1 cellular context compared by ENCODE assay signal in the genomic region with DNA sequence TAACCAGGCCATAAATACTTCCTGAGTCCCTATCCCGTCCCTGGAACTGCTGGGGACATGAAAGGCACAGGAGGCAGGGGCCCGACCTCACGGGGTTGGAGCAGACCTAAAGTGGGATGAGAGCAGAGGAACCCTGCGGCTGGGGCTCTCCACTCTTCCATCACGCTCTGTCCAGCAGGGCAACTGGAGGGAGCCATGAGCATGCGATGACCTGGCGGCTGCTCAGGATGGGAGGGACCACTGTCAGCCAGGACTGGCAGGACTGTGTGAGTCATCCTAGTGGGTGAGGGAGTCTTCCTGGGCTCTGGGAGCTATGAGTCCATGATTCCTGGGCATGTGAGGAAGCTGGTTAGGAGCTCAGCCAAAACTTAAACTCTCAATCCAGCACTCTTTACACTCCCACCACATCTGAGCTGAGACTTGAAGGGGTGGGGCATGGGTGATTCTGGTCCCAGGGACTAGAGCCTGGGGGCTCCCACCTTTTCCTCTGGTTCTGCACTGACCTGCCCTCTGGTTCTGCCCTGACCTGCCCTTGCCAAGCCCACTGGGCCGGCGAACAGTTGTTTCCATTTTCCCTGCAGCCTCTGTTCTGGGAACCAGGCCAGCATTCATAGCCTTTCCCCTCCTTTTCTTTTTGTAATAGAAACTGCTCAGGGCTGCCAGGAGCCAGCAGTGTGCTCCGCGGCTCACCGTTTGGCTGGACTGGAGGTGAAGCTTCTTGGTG.
TF ChIP-seq lines count a peak whose summit lies in the region.

No MANE protein-coding gene starts in this region.

TF ChIP-seq in HepG2, 621 proteins besides CTCF, POLR2A, EP300 and RAD21 (continued from another document and continues in another):
- TF ChIP-seq, protein P1, sequence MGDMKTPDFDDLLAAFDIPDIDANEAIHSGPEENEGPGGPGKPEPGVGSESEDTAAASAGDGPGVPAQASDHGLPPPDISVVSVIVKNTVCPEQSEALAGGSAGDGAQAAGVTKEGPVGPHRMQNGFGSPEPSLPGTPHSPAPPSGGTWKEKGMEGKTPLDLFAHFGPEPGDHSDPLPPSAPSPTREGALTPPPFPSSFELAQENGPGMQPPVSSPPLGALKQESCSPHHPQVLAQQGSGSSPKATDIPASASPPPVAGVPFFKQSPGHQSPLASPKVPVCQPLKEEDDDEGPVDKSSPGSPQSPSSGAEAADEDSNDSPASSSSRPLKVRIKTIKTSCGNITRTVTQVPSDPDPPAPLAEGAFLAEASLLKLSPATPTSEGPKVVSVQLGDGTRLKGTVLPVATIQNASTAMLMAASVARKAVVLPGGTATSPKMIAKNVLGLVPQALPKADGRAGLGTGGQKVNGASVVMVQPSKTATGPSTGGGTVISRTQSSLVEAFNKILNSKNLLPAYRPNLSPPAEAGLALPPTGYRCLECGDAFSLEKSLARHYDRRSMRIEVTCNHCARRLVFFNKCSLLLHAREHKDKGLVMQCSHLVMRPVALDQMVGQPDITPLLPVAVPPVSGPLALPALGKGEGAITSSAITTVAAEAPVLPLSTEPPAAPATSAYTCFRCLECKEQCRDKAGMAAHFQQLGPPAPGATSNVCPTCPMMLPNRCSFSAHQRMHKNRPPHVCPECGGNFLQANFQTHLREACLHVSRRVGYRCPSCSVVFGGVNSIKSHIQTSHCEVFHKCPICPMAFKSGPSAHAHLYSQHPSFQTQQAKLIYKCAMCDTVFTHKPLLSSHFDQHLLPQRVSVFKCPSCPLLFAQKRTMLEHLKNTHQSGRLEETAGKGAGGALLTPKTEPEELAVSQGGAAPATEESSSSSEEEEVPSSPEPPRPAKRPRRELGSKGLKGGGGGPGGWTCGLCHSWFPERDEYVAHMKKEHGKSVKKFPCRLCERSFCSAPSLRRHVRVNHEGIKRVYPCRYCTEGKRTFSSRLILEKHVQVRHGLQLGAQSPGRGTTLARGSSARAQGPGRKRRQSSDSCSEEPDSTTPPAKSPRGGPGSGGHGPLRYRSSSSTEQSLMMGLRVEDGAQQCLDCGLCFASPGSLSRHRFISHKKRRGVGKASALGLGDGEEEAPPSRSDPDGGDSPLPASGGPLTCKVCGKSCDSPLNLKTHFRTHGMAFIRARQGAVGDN (CRISPR knock-in tag; IDR thresholded peaks at IDR 0.05), result peak; percentile 75
- TF ChIP-seq FOSL2 (CRISPR knock-in tag; IDR thresholded peaks at IDR 0.05), result peak; percentile 97
- TF ChIP-seq TEAD3 (CRISPR knock-in tag; optimal IDR thresholded peaks at IDR 0.05; ENCODE audit: borderline replicate concordance), result no peak
- no peak for TF ChIP-seq KDM4B (CRISPR knock-in tag; IDR thresholded peaks at IDR 0.05)
- TF ChIP-seq, protein P2, sequence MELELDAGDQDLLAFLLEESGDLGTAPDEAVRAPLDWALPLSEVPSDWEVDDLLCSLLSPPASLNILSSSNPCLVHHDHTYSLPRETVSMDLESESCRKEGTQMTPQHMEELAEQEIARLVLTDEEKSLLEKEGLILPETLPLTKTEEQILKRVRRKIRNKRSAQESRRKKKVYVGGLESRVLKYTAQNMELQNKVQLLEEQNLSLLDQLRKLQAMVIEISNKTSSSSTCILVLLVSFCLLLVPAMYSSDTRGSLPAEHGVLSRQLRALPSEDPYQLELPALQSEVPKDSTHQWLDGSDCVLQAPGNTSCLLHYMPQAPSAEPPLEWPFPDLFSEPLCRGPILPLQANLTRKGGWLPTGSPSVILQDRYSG (CRISPR knock-in tag; IDR thresholded peaks at IDR 0.05), result no peak
- peak; percentile 23 for TF ChIP-seq ASH2L (IDR thresholded peaks at IDR 0.05; ENCODE audit: insufficient read length, low read depth, low read length)
- TF ChIP-seq SOX5 (CRISPR knock-in tag; IDR thresholded peaks at IDR 0.05; ENCODE audit: borderline replicate concordance), result no peak
- 0 out of 2 replicates have a peak, but pooled peaks have one; percentile 41 for TF ChIP-seq KDM5B (CRISPR knock-in tag; IDR thresholded peaks at IDR 0.05; ENCODE audit: borderline replicate concordance)
- TF ChIP-seq, protein P3, sequence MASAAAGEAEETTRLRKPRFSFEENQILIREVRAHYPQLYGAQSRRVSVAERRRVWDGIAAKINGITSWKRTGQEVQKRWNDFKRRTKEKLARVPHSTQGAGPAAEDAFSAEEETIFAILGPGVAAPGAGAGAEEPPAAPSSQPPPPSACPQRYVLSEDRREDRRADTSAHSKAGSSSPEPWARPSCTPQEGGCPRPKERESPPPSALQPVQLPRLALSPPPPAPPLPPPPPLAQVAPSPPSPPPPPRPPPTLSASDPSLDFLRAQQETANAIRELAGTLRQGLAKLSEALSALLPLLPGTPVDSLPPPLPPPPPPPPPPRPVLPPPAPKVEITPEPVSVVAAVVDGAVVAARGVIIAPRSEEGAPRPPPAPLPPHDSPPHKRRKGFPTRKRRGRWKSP (CRISPR knock-in tag; IDR thresholded peaks at IDR 0.05), result no peak
- no peak for TF ChIP-seq ZNF839 (CRISPR knock-in tag; IDR thresholded peaks at IDR 0.05; ENCODE audit: borderline replicate concordance)
- no peak for TF ChIP-seq ZNF549 (CRISPR knock-in tag; IDR thresholded peaks at IDR 0.05)
- TF ChIP-seq, protein P4, sequence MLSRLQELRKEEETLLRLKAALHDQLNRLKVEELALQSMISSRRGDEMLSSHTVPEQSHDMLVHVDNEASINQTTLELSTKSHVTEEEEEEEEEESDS (CRISPR knock-in tag; IDR thresholded peaks at IDR 0.05; ENCODE audit: borderline replicate concordance), result no peak
- peak; percentile 46 for TF ChIP-seq MED1 (CRISPR knock-in tag; IDR thresholded peaks at IDR 0.05)
- TF ChIP-seq SP140L (CRISPR knock-in tag; IDR thresholded peaks at IDR 0.05; ENCODE audit: borderline replicate concordance), result no peak
- TF ChIP-seq HNRNPK (IDR thresholded peaks at IDR 0.05; ENCODE audit: low read depth, low read length, poor library complexity, severe bottlenecking), result no peak
- TF ChIP-seq, protein P5, sequence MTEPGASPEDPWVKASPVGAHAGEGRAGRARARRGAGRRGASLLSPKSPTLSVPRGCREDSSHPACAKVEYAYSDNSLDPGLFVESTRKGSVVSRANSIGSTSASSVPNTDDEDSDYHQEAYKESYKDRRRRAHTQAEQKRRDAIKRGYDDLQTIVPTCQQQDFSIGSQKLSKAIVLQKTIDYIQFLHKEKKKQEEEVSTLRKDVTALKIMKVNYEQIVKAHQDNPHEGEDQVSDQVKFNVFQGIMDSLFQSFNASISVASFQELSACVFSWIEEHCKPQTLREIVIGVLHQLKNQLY (CRISPR knock-in tag; IDR thresholded peaks at IDR 0.05), result peak; percentile 77
- TF ChIP-seq HOXA9 (CRISPR knock-in tag; IDR thresholded peaks at IDR 0.05; ENCODE audit: borderline replicate concordance), result no peak
- peak; percentile 16; the same call in 1 of the 2 replicates for TF ChIP-seq TMF1 (CRISPR knock-in tag; IDR thresholded peaks at IDR 0.05; ENCODE audit: low read depth)
- TF ChIP-seq CBX1 (IDR thresholded peaks at IDR 0.05; ENCODE audit: low read depth), result no peak
- no peak for TF ChIP-seq ZNF510 (CRISPR knock-in tag; IDR thresholded peaks at IDR 0.05; ENCODE audit: low read depth)
- TF ChIP-seq ZNF101 (CRISPR knock-in tag; IDR thresholded peaks at IDR 0.05; ENCODE audit: borderline replicate concordance, low read depth), result no peak
- no peak for TF ChIP-seq NFYB (CRISPR knock-in tag; IDR thresholded peaks at IDR 0.05)
- no peak for TF ChIP-seq ZNF256 (CRISPR knock-in tag; conservative IDR thresholded peaks at IDR 0.05)
- no peak for TF ChIP-seq LCORL (IDR thresholded peaks at IDR 0.05)
- TF ChIP-seq LCORL (CRISPR knock-in tag; IDR thresholded peaks at IDR 0.05), result peak; percentile 78; the same call in 1 of the 2 replicates
- no peak for TF ChIP-seq HNRNPUL1 (IDR thresholded peaks at IDR 0.05; ENCODE audit: low read depth, low read length)
- no peak for TF ChIP-seq ZNF367 (CRISPR knock-in tag; IDR thresholded peaks at IDR 0.05; ENCODE audit: borderline replicate concordance)
- no peak for TF ChIP-seq MBD4 (IDR thresholded peaks at IDR 0.05; ENCODE audit: borderline replicate concordance, low read length)
- peak; percentile 38; the same call in 1 of the 2 replicates for TF ChIP-seq ZBTB38 (CRISPR knock-in tag; IDR thresholded peaks at IDR 0.05)
- no peak for TF ChIP-seq GABPA (IDR thresholded peaks at IDR 0.05; ENCODE audit: low read depth, low read length)
- no peak for TF ChIP-seq GABPA (CRISPR knock-in tag; IDR thresholded peaks at IDR 0.05; ENCODE audit: low read depth)
- TF ChIP-seq, protein P6, sequence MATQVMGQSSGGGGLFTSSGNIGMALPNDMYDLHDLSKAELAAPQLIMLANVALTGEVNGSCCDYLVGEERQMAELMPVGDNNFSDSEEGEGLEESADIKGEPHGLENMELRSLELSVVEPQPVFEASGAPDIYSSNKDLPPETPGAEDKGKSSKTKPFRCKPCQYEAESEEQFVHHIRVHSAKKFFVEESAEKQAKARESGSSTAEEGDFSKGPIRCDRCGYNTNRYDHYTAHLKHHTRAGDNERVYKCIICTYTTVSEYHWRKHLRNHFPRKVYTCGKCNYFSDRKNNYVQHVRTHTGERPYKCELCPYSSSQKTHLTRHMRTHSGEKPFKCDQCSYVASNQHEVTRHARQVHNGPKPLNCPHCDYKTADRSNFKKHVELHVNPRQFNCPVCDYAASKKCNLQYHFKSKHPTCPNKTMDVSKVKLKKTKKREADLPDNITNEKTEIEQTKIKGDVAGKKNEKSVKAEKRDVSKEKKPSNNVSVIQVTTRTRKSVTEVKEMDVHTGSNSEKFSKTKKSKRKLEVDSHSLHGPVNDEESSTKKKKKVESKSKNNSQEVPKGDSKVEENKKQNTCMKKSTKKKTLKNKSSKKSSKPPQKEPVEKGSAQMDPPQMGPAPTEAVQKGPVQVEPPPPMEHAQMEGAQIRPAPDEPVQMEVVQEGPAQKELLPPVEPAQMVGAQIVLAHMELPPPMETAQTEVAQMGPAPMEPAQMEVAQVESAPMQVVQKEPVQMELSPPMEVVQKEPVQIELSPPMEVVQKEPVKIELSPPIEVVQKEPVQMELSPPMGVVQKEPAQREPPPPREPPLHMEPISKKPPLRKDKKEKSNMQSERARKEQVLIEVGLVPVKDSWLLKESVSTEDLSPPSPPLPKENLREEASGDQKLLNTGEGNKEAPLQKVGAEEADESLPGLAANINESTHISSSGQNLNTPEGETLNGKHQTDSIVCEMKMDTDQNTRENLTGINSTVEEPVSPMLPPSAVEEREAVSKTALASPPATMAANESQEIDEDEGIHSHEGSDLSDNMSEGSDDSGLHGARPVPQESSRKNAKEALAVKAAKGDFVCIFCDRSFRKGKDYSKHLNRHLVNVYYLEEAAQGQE (IDR thresholded peaks at IDR 0.05; ENCODE audit: borderline replicate concordance in 1 of 2, low read depth in 1 of 2, low read length in 2 of 2), result peak in 1 of 2 experiments; percentile 44; a peak in 2 of 4 replicates
- TF ChIP-seq TBX2 (CRISPR knock-in tag; IDR thresholded peaks at IDR 0.05; ENCODE audit: borderline replicate concordance), result peak; percentile 52; the same call in 1 of the 2 replicates
- TF ChIP-seq, protein P7, sequence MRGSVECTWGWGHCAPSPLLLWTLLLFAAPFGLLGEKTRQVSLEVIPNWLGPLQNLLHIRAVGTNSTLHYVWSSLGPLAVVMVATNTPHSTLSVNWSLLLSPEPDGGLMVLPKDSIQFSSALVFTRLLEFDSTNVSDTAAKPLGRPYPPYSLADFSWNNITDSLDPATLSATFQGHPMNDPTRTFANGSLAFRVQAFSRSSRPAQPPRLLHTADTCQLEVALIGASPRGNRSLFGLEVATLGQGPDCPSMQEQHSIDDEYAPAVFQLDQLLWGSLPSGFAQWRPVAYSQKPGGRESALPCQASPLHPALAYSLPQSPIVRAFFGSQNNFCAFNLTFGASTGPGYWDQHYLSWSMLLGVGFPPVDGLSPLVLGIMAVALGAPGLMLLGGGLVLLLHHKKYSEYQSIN (CRISPR knock-in tag; IDR thresholded peaks at IDR 0.05; ENCODE audit: borderline replicate concordance), result no peak
- TF ChIP-seq, protein P8, sequence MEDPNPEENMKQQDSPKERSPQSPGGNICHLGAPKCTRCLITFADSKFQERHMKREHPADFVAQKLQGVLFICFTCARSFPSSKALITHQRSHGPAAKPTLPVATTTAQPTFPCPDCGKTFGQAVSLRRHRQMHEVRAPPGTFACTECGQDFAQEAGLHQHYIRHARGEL (CRISPR knock-in tag; IDR thresholded peaks at IDR 0.05), result no peak
- no peak for TF ChIP-seq KDM6A (CRISPR knock-in tag; IDR thresholded peaks at IDR 0.05; ENCODE audit: low read depth)
- TF ChIP-seq HNF4A (CRISPR knock-in tag; IDR thresholded peaks at IDR 0.05), result no peak
- TF ChIP-seq, protein P9, sequence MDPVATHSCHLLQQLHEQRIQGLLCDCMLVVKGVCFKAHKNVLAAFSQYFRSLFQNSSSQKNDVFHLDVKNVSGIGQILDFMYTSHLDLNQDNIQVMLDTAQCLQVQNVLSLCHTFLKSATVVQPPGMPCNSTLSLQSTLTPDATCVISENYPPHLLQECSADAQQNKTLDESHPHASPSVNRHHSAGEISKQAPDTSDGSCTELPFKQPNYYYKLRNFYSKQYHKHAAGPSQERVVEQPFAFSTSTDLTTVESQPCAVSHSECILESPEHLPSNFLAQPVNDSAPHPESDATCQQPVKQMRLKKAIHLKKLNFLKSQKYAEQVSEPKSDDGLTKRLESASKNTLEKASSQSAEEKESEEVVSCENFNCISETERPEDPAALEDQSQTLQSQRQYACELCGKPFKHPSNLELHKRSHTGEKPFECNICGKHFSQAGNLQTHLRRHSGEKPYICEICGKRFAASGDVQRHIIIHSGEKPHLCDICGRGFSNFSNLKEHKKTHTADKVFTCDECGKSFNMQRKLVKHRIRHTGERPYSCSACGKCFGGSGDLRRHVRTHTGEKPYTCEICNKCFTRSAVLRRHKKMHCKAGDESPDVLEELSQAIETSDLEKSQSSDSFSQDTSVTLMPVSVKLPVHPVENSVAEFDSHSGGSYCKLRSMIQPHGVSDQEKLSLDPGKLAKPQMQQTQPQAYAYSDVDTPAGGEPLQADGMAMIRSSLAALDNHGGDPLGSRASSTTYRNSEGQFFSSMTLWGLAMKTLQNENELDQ (CRISPR knock-in tag; IDR thresholded peaks at IDR 0.05; ENCODE audit: borderline replicate concordance), result no peak
- TF ChIP-seq ZNF891 (CRISPR knock-in tag; IDR thresholded peaks at IDR 0.05), result peak; percentile 59
- TF ChIP-seq BORCS8-MEF2B (CRISPR knock-in tag; IDR thresholded peaks at IDR 0.05), result no peak
- TF ChIP-seq EEA1 (CRISPR knock-in tag; IDR thresholded peaks at IDR 0.05; ENCODE audit: borderline replicate concordance), result no peak
- TF ChIP-seq ZNF124 (CRISPR knock-in tag; IDR thresholded peaks at IDR 0.05), result no peak
- TF ChIP-seq ZNF263 (CRISPR knock-in tag; IDR thresholded peaks at IDR 0.05), result peak; percentile 84; the same call in 1 of the 2 replicates
- TF ChIP-seq ZNF543 (CRISPR knock-in tag; IDR thresholded peaks at IDR 0.05), result no peak
- TF ChIP-seq, protein P10, sequence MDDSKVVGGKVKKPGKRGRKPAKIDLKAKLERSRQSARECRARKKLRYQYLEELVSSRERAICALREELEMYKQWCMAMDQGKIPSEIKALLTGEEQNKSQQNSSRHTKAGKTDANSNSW (CRISPR knock-in tag; IDR thresholded peaks at IDR 0.05; ENCODE audit: borderline replicate concordance), result no peak
- 0 out of 2 replicates have a peak, but pooled peaks have one; percentile 40 for TF ChIP-seq SRY (CRISPR knock-in tag; IDR thresholded peaks at IDR 0.05)
- TF ChIP-seq ZSCAN29 (CRISPR knock-in tag; conservative IDR thresholded peaks at IDR 0.05), result no peak
- TF ChIP-seq JUN (CRISPR knock-in tag; IDR thresholded peaks at IDR 0.05), result peak; percentile 48; the same call in 1 of the 2 replicates
- peak; percentile 33; the same call in 1 of the 2 replicates for TF ChIP-seq SPEN (CRISPR knock-in tag; IDR thresholded peaks at IDR 0.05; ENCODE audit: low read depth)
- TF ChIP-seq SOX6 (IDR thresholded peaks at IDR 0.05), result no peak
- TF ChIP-seq SOX6 (CRISPR knock-in tag; IDR thresholded peaks at IDR 0.05), result 0 out of 2 replicates have a peak, but pooled peaks have one; percentile 23
- no peak for TF ChIP-seq CHCHD3 (CRISPR knock-in tag; IDR thresholded peaks at IDR 0.05)
